ENCODE assay signal across 1 cellular context in genomic region chr1:33255347-33256311, GRCh38.
TF ChIP-seq lines count a peak whose summit lies in the region.

No MANE protein-coding gene starts in this region.

TF ChIP-seq in GM12878, 131 proteins besides CTCF, POLR2A, EP300 and RAD21 (continued from another document and continues in another):
- TF ChIP-seq E2F8 (IDR thresholded peaks at IDR 0.05; ENCODE audit: low read depth, partially characterized antibody) (no peak), MYB (IDR thresholded peaks at IDR 0.05; ENCODE audit: borderline replicate concordance, low read depth, low read length) (no peak), PML (IDR thresholded peaks at IDR 0.05; ENCODE audit: low read length) (no peak), BACH1 (IDR thresholded peaks at IDR 0.05; ENCODE audit: borderline replicate concordance) (0 out of 2 replicates have a peak, but pooled peaks have one; percentile 34), ATF2 (IDR thresholded peaks at IDR 0.05; ENCODE audit: low read length) (no peak), NR2C1 (IDR thresholded peaks at IDR 0.05) (no peak), REST (IDR thresholded peaks at IDR 0.05; ENCODE audit: low read depth, low read length) (no peak), SUPT20H (IDR thresholded peaks at IDR 0.05; ENCODE audit: borderline replicate concordance, control insufficient read depth, low read depth, low read length) (no peak), IRF5 (IDR thresholded peaks at IDR 0.05; ENCODE audit: borderline replicate concordance) (no peak), MLLT1 (IDR thresholded peaks at IDR 0.05) (no peak), SREBF1 (IDR thresholded peaks at IDR 0.05; ENCODE audit: low read length) (no peak), NR2F1 (conservative IDR thresholded peaks at IDR 0.05) (0 out of 2 replicates have a peak, but pooled peaks have one; percentile 15), NRF1 (conservative IDR thresholded peaks at IDR 0.05; ENCODE audit: low read depth, low read length) (no peak), NKRF (conservative IDR thresholded peaks at IDR 0.05) (0 out of 2 replicates have a peak, but pooled peaks have one; percentile 22), TCF3 (IDR thresholded peaks at IDR 0.05; ENCODE audit: borderline replicate concordance, insufficient read depth, low read depth, low read length) (no peak), POLR2AphosphoS2 (IDR thresholded peaks at IDR 0.05; ENCODE audit: low read depth, low read length) (no peak), NFXL1 (IDR thresholded peaks at IDR 0.05; ENCODE audit: borderline replicate concordance) (no peak), ZBTB4 (CRISPR knock-in tag; IDR thresholded peaks at IDR 0.05) (no peak), ATF7 (IDR thresholded peaks at IDR 0.05; ENCODE audit: low read depth) (no peak), BRCA1 (IDR thresholded peaks at IDR 0.05; ENCODE audit: low read depth, low read length) (no peak), RCOR1 (conservative IDR thresholded peaks at IDR 0.05; ENCODE audit: low read depth, low read length) (no peak), SMARCA5 (IDR thresholded peaks at IDR 0.05) (0 out of 2 replicates have a peak, but pooled peaks have one; percentile 31), PKNOX1 (IDR thresholded peaks at IDR 0.05) (peak; percentile 45; the same call in 1 of the 2 replicates), ZNF274 (IDR thresholded peaks at IDR 0.05; ENCODE audit: insufficient read depth, insufficient read length) (no peak), HDGF (IDR thresholded peaks at IDR 0.05) (no peak), EZH2 (IDR thresholded peaks at IDR 0.05; ENCODE audit: borderline replicate concordance, control insufficient read depth, low read depth, low read length) (no peak), E2F4 (IDR thresholded peaks at IDR 0.05; ENCODE audit: low read depth, low read length) (no peak), IKZF1 (conservative IDR thresholded peaks at IDR 0.05) (peak; percentile 45; the same call in 1 of the 2 replicates), ZNF622 (IDR thresholded peaks at IDR 0.05) (no peak), POLR2AphosphoS5 (IDR thresholded peaks at IDR 0.05; ENCODE audit: low read length) (peak; percentile 79), NR2C2 (IDR thresholded peaks at IDR 0.05; ENCODE audit: borderline replicate concordance, control insufficient read depth, insufficient read length, low read depth) (no peak), SP1 (IDR thresholded peaks at IDR 0.05; ENCODE audit: low read depth, low read length) (no peak), FOS (IDR thresholded peaks at IDR 0.05; ENCODE audit: borderline replicate concordance, extremely low read depth, insufficient read length) (no peak), ZZZ3 (IDR thresholded peaks at IDR 0.05; ENCODE audit: control insufficient read depth, insufficient read length, low read depth) (no peak), MTA3 (IDR thresholded peaks at IDR 0.05; ENCODE audit: borderline replicate concordance, low read length) (no peak), SUZ12 (IDR thresholded peaks at IDR 0.05; ENCODE audit: unreplicated experiment) (no peak), CHD4 (IDR thresholded peaks at IDR 0.05) (no peak), CHD2 (IDR thresholded peaks at IDR 0.05; ENCODE audit: borderline replicate concordance, low read depth, low read length) (no peak)
